Comparison of ENCODE assay signal across 1 cellular context in genomic region chr5:108715408-108715807, GRCh38.
TF ChIP-seq lines count a peak whose summit lies in the region.

No MANE protein-coding gene starts in this region.

TF ChIP-seq in GM23338, 12 proteins besides CTCF, POLR2A, EP300 and RAD21:
- TF ChIP-seq REST (IDR thresholded peaks at IDR 0.05; ENCODE audit: unreplicated experiment) (no peak), ZNF331 (CRISPR knock-in tag; IDR thresholded peaks at IDR 0.05; ENCODE audit: low read depth) (no peak), JUNB (IDR thresholded peaks at IDR 0.05; ENCODE audit: unreplicated experiment) (no peak), POLR2AphosphoS5 (IDR thresholded peaks at IDR 0.05; ENCODE audit: low read depth) (no peak), ZNF114 (CRISPR knock-in tag; IDR thresholded peaks at IDR 0.05) (no peak), NANOG (IDR thresholded peaks at IDR 0.05; ENCODE audit: borderline replicate concordance) (no peak), ETS1 (IDR thresholded peaks at IDR 0.05) (no peak), ZNF462 (CRISPR knock-in tag; IDR thresholded peaks at IDR 0.05) (no peak), STAT1 (IDR thresholded peaks at IDR 0.05; ENCODE audit: unreplicated experiment) (no peak), CREB1 (CRISPR knock-in tag; IDR thresholded peaks at IDR 0.05; ENCODE audit: low read depth) (no peak), EZH2 (IDR thresholded peaks at IDR 0.05; ENCODE audit: low read depth, unreplicated experiment) (no peak)
